In genomic region chr2:120958623-120959366, GRCh38 we compare ENCODE assay signal across 12 cellular contexts.
DNase-seq lines count a peak whose midpoint lies in the region; ATAC-seq, FAIRE-seq and TF ChIP-seq lines count a peak whose summit lies in the region.
"Had no signal": no experiment of that assay in that cellular context is flagged by ENCODE, and none has a peak within 500 bp of the region (broad histone marks: within the 10 kb centered on the region; RNA-seq: fewer than 3 reads in every experiment).

No MANE protein-coding gene starts in this region.

- CTCF ChIA-PET in AG04450 (lab: Charles Lee): interaction anchor here (0.8 to 1.2 kb wide), 3 partner anchors 112 to 263 kb away, joined by 3 to 4 read pairs (median 3); no protein-coding TSS in a partner anchor
- CTCF ChIA-PET in CD8-positive, alpha-beta T cell (lab: Charles Lee): no interaction called here

- ATAC-seq in CD8-positive, alpha-beta T cell: no peak
- no peak for ATAC-seq in HG03521 (IDR thresholded peaks at IDR 0.05; ENCODE audit: unreplicated experiment)

- H4K20me1 ChIP-seq in hepatocyte (ENCODE audit: insufficient read depth, poor library complexity, severe bottlenecking): no peaks in the 10 kb centered on the region

- no peaks in the 10 kb centered on the region for H3K9me3 Mint-ChIP-seq in CD8-positive, alpha-beta T cell
- H3K9me3 Mint-ChIP-seq: activated B cell treated with CpG ODN at 0.5 μM for 24 hours; activated naive CD8-positive, alpha-beta T cell treated with anti-CD3 and anti-CD28 coated beads, Interleukin-2, amount 10 ng/mL, durations not matched to agents 7 days and 5 days had no signal

- intact Hi-C loops in CD8-positive, alpha-beta T cell (cut with DNase I, micrococcal nuclease): no loop called here

- no peaks in the 10 kb centered on the region for H3K36me3 Mint-ChIP-seq in CD8-positive, alpha-beta T cell
- H3K36me3 Mint-ChIP-seq: activated naive CD8-positive, alpha-beta T cell treated with anti-CD3 and anti-CD28 coated beads, Interleukin-2, amount 10 ng/mL, durations not matched to agents 7 days and 5 days had no signal

- H3K27me3 Mint-ChIP-seq in CD8-positive, alpha-beta T cell (ENCODE audit: low read depth): peaks cover 2% of the 10 kb centered on the region
- H3K27me3 Mint-ChIP-seq: activated B cell treated with CpG ODN at 0.5 μM for 24 hours; activated naive CD8-positive, alpha-beta T cell treated with anti-CD3 and anti-CD28 coated beads, Interleukin-2, amount 10 ng/mL, durations not matched to agents 7 days and 5 days had no signal

- no peak for FAIRE-seq in RCC 7860 (lab: Jason Lieb, UNC)

- WGBS in hepatocyte (ENCODE audit: low lambda C conversion rate, missing lambda C conversion rate): 78% methylated on average over 16 of the region's 17 CpGs

- H3K27ac ChIP-seq in AG04450 (ENCODE audit: low read depth, low read length): no peak overlapping the region
- no peak overlapping the region for H3K27ac ChIP-seq in WERI-Rb-1
- H3K27ac ChIP-seq in hepatocyte: peak overlapping the region; percentile 55
- no peak overlapping the region for H3K27ac ChIP-seq in CD8-positive, alpha-beta T cell (ENCODE audit: low read depth, low read length)
- H3K27ac ChIP-seq: uterus had no signal

- H3K36me3 ChIP-seq in WERI-Rb-1: no peaks in the 10 kb centered on the region
- H3K36me3 ChIP-seq in hepatocyte (replicated peaks; ENCODE audit: insufficient read depth, low read depth): no peaks in the 10 kb centered on the region
- no peaks in the 10 kb centered on the region for H3K36me3 ChIP-seq in CD8-positive, alpha-beta T cell (ENCODE audit: insufficient read depth, low read length)
- H3K36me3 ChIP-seq: uterus had no signal

- no peaks in the 10 kb centered on the region for H3K4me1 ChIP-seq in hepatocyte (ENCODE audit: insufficient read depth)
- no peaks in the 10 kb centered on the region for H3K4me1 ChIP-seq in CD8-positive, alpha-beta T cell (ENCODE audit: insufficient read depth, low read length)
- H3K4me1 ChIP-seq: uterus had no signal

- no peaks in the 10 kb centered on the region for H3K27me3 ChIP-seq in AG04450 (ENCODE audit: control insufficient read depth, insufficient read depth, low read length)
- no peaks in the 10 kb centered on the region for H3K27me3 ChIP-seq in WERI-Rb-1 (ENCODE audit: insufficient read depth, low read depth, severe bottlenecking)
- H3K27me3 ChIP-seq in hepatocyte: no peaks in the 10 kb centered on the region
- no peaks in the 10 kb centered on the region for H3K27me3 ChIP-seq in CD8-positive, alpha-beta T cell (ENCODE audit: insufficient read depth, low read length)
- H3K27me3 ChIP-seq: uterus had no signal

- H3K9me3 ChIP-seq in AG04450 (ENCODE audit: control insufficient read depth, insufficient read depth, low read length) (no peaks in the 10 kb centered on the region), WERI-Rb-1 (ENCODE audit: severe bottlenecking) (no peaks in the 10 kb centered on the region), hepatocyte (ENCODE audit: low read depth) (no peaks in the 10 kb centered on the region)
- no peaks in the 10 kb centered on the region for H3K9me3 ChIP-seq in CD8-positive, alpha-beta T cell (ENCODE audit: low read length)
- H3K9me3 ChIP-seq: uterus had no signal

- POLR2A ChIA-PET in AG04450 (lab: Yijun Ruan, JAX): no interaction called here
- POLR2A ChIA-PET in CD8-positive, alpha-beta T cell (lab: Charles Lee): no interaction called here

- H3K4me3 ChIP-seq in AG04450 (ENCODE audit: low read depth, low read length) (no peak overlapping the region), GM12875 (ENCODE audit: low read depth, low read length) (no peak overlapping the region), WERI-Rb-1 (ENCODE audit: low read depth, low read length) (no peak overlapping the region), hepatocyte (no peak overlapping the region)
- H3K4me3 ChIP-seq in CD8-positive, alpha-beta T cell (ENCODE audit: low read depth, low read length): no peak overlapping the region
- H3K4me3 ChIP-seq: uterus had no signal

- H3K4me3 Mint-ChIP-seq in CD8-positive, alpha-beta T cell: no peak overlapping the region
- H3K4me3 Mint-ChIP-seq: activated B cell treated with CpG ODN at 0.5 μM for 24 hours; activated naive CD8-positive, alpha-beta T cell treated with anti-CD3 and anti-CD28 coated beads, Interleukin-2, amount 10 ng/mL, durations not matched to agents 7 days and 5 days had no signal

- H3K79me2 ChIP-seq in hepatocyte: no peaks in the 10 kb centered on the region

- peak; percentile 37 for TF ChIP-seq CTCF in AG04450 (IDR thresholded peaks at IDR 0.05; ENCODE audit: low read depth, low read length)
- TF ChIP-seq CTCF in GM12875 (IDR thresholded peaks at IDR 0.05; ENCODE audit: borderline replicate concordance, insufficient read depth, low read depth, low read length): 0 out of 2 replicates have a peak, but pooled peaks have one; percentile 11
- TF ChIP-seq CTCF in WERI-Rb-1 (IDR thresholded peaks at IDR 0.05; ENCODE audit: low read depth, low read length): peak; percentile 63
- peak; percentile 27 for TF ChIP-seq CTCF in hepatocyte (IDR thresholded peaks at IDR 0.05; ENCODE audit: poor library complexity)
- no peak for TF ChIP-seq CTCF in CD8-positive, alpha-beta T cell (IDR thresholded peaks at IDR 0.05)

- no peak overlapping the region for H3K27ac Mint-ChIP-seq in CD8-positive, alpha-beta T cell
- H3K27ac Mint-ChIP-seq: activated B cell treated with CpG ODN at 0.5 μM for 24 hours; activated naive CD8-positive, alpha-beta T cell treated with anti-CD3 and anti-CD28 coated beads, Interleukin-2, amount 10 ng/mL, durations not matched to agents 7 days and 5 days had no signal

- H3K4me1 Mint-ChIP-seq in CD8-positive, alpha-beta T cell (ENCODE audit: low read depth): no peaks in the 10 kb centered on the region
- H3K4me1 Mint-ChIP-seq: activated B cell treated with CpG ODN at 0.5 μM for 24 hours; activated naive CD8-positive, alpha-beta T cell treated with anti-CD3 and anti-CD28 coated beads, Interleukin-2, amount 10 ng/mL, durations not matched to agents 7 days and 5 days had no signal

- DNase-seq in AG04450 (ENCODE audit: low read depth, low spot score) (no peak), WERI-Rb-1 (peak; percentile 45), hepatocyte (ENCODE audit: low spot score) (peak; percentile 34), RCC 7860 (ENCODE audit: low spot score) (no peak)
- DNase-seq in stimulated activated naive CD4-positive, alpha-beta T cell treated with Interleukin-2 at 50 U/mL for 16 hours (lab: John Stamatoyannopoulos, UW): no peak
- no peak for DNase-seq in CD8-positive, alpha-beta T cell
- DNase-seq: activated B cell treated with CpG ODN at 0.5 μM for 24 hours; activated naive CD8-positive, alpha-beta T cell treated with anti-CD3 and anti-CD28 coated beads, Interleukin-2, amount 10 ng/mL, durations not matched to agents 7 days and 5 days; stimulated activated CD4-positive, alpha-beta T cell treated with anti-CD3 and anti-CD28 coated beads, Interleukin-2, amount 100 ng/mL, for 48 hours had no signal

- no peaks in the 10 kb centered on the region for H3K9me2 ChIP-seq in hepatocyte (replicated peaks; ENCODE audit: insufficient read depth)

- no peak overlapping the region for H3K4me2 ChIP-seq in hepatocyte

- no peak overlapping the region for H2AFZ ChIP-seq in hepatocyte

Comparison
In these comparisons a context has a peak if more than half of its experiments do, and no peak if none do; other contexts are left out.
1. DNase-seq: peak in WERI-Rb-1 (single experiment) and hepatocyte (single experiment); none in AG04450 (single experiment), stimulated activated naive CD4-positive, alpha-beta T cell treated with Interleukin-2 at 50 U/mL for 16 hours (single experiment), RCC 7860 (single experiment) and CD8-positive, alpha-beta T cell (0 of 7).